Comparison of ENCODE assay signal across 11 cellular contexts in genomic region chr3:146313411-146314111, GRCh38.
A peak's percentile ranks its signal among the peaks of the same experiment; 100 is the strongest.
DNase-seq lines count a peak whose midpoint lies in the region; ATAC-seq and TF ChIP-seq lines count a peak whose summit lies in the region.
"Had no signal": no experiment of that assay in that cellular context is flagged by ENCODE, and none has a peak within 500 bp of the region (broad histone marks: within the 10 kb centered on the region; RNA-seq: fewer than 3 reads in every experiment).

No MANE protein-coding gene starts in this region.

- H3K4me2 ChIP-seq in Karpas-422 (ENCODE audit: low read depth, low read length, poor library complexity, severe bottlenecking), result no peak overlapping the region
- H3K4me2 ChIP-seq: smooth muscle cell had no signal

- H3K4me3 ChIP-seq in foreskin fibroblast (ENCODE audit: low read depth in 1 of 2, low read length in 2 of 2) (no peak overlapping the region), Karpas-422 (ENCODE audit: low read length) (no peak overlapping the region), endodermal cell (ENCODE audit: low read length) (no peak overlapping the region)
- H3K4me3 ChIP-seq: smooth muscle cell had no signal

- H3K4me3 Mint-ChIP-seq in endodermal cell, result no peak overlapping the region

- H3K27me3 ChIP-seq in Karpas-422 (ENCODE audit: low read length) (no peaks in the 10 kb centered on the region), endodermal cell (ENCODE audit: control insufficient read depth, insufficient read depth, low read length, poor library complexity, severe bottlenecking) (no peaks in the 10 kb centered on the region)

- 92% methylated on average over 3 of the region's 3 CpGs for WGBS in endodermal cell (ENCODE audit: insufficient coverage in 1 of 2, insufficient read length in 1 of 2), 2 experiments

- no peaks in the 10 kb centered on the region for H3K4me1 ChIP-seq in Karpas-422 (ENCODE audit: low read length)
- no peaks in the 10 kb centered on the region for H3K4me1 ChIP-seq in endodermal cell (ENCODE audit: control insufficient read depth, insufficient read depth, low read length)

- H3K9me3 ChIP-seq in Karpas-422 (ENCODE audit: low read length) (no peaks in the 10 kb centered on the region), endodermal cell (ENCODE audit: control insufficient read depth, low read length) (peaks cover 26% of the 10 kb centered on the region)

- TF ChIP-seq CTCF in foreskin fibroblast (IDR thresholded peaks at IDR 0.05; ENCODE audit: low read depth, low read length) (no peak), endodermal cell (conservative IDR thresholded peaks at IDR 0.05) (no peak)

- ATAC-seq in HG02763 (IDR thresholded peaks at IDR 0.05; ENCODE audit: unreplicated experiment), result no peak

- no peaks in the 10 kb centered on the region for H3K4me1 Mint-ChIP-seq in endodermal cell

- no peak overlapping the region for H2AFZ ChIP-seq in Karpas-422 (ENCODE audit: low read length)

- H4K20me1 ChIP-seq in Karpas-422 (ENCODE audit: insufficient read depth, low read depth, low read length), result no peaks in the 10 kb centered on the region

- DNase-seq in H4 (ENCODE audit: low spot score) (peak; percentile 77), amniotic epithelial cell (ENCODE audit: low read depth) (peak; percentile 55), foreskin fibroblast (peak; percentile 85 to 89), superior temporal gyrus (ENCODE audit: extremely low spot score) (peak; percentile 24), Karpas-422 (no peak), endodermal cell (no peak)
- DNase-seq: midbrain; NCI-H1436; stimulated activated CD8-positive, alpha-beta memory T cell treated with anti-CD3 and anti-CD28 coated beads, Interleukin-4, amount 100 ng/mL, for 48 hours had no signal

- H3K9ac ChIP-seq in Karpas-422 (ENCODE audit: low read length) (no peak overlapping the region), endodermal cell (ENCODE audit: extremely low read depth, low read length, poor library complexity, severe bottlenecking) (no peak overlapping the region)

- H3K27ac ChIP-seq in Karpas-422 (ENCODE audit: low read length) (no peak overlapping the region), endodermal cell (ENCODE audit: low read depth, low read length) (no peak overlapping the region)

- no peaks in the 10 kb centered on the region for H3K36me3 Mint-ChIP-seq in endodermal cell (ENCODE audit: low read depth)

- no peaks in the 10 kb centered on the region for H3K79me2 ChIP-seq in Karpas-422 (ENCODE audit: low read length)

- H3K27me3 Mint-ChIP-seq in endodermal cell (ENCODE audit: insufficient read depth), result no peaks in the 10 kb centered on the region

- H3K9me2 ChIP-seq in Karpas-422 (replicated peaks; ENCODE audit: insufficient read depth, low read length), result no peaks in the 10 kb centered on the region

- no peak overlapping the region for H3K27ac Mint-ChIP-seq in endodermal cell

- peaks cover 17% of the 10 kb centered on the region for H3K9me3 Mint-ChIP-seq in endodermal cell

- no peaks in the 10 kb centered on the region for H3K36me3 ChIP-seq in Karpas-422 (ENCODE audit: insufficient read depth, low read length)
- H3K36me3 ChIP-seq in endodermal cell (ENCODE audit: control insufficient read depth, insufficient read depth, low read length), result no peaks in the 10 kb centered on the region

Comparison
In these comparisons a context has a peak if more than half of its experiments do, and no peak if none do; other contexts are left out.
1. DNase-seq: peak in H4 (single experiment), amniotic epithelial cell (single experiment), foreskin fibroblast (2 of 2) and superior temporal gyrus (single experiment); none in Karpas-422 (single experiment) and endodermal cell (single experiment).